Comparison of ENCODE assay signal across 18 cellular contexts in the genomic region with DNA sequence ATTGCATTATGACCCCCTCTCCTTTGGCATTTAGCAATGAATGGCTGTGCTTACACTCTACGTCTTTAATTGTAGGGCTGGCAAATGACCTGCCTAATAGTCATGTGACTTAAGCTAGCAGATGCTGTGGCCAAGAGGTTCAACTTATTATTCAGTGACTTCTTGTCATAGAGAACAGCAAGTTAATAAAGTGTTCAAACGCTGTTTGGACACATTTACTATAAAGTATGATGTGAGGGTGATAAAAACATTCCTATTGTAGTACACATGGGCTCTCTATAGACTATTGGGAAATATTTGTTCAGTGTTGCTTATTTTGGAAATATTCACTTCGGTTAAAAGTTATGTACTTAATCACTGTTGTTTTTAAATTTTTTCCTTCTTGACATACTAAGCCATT.
DNase-seq lines count a peak whose midpoint lies in the region; ATAC-seq and TF ChIP-seq lines count a peak whose summit lies in the region.
"Had no signal": no experiment of that assay in that cellular context is flagged by ENCODE, and none has a peak within 500 bp of the region (broad histone marks: within the 10 kb centered on the region; RNA-seq: fewer than 3 reads in every experiment).

No MANE protein-coding gene starts in this region.

- no TSS peak for BruUV-seq in IMR-90 (replicated peaks; lab: Mats Ljungman, UMichigan)

- no peak overlapping the region for H4K5ac ChIP-seq in IMR-90 (ENCODE audit: low read depth, low read length)

- CTCF ChIA-PET in IMR-90 (lab: Yijun Ruan, JAX) = no interaction called here

- no peak for TF ChIP-seq CTCF in IMR-90 (conservative IDR thresholded peaks at IDR 0.05; ENCODE audit: low read depth, low read length)
- no peak for TF ChIP-seq CTCF in fibroblast of pulmonary artery (IDR thresholded peaks at IDR 0.05; ENCODE audit: low read length, missing control alignments)
- no peak for TF ChIP-seq CTCF in HFFc6 (IDR thresholded peaks at IDR 0.05)
- TF ChIP-seq CTCF in esophagus squamous epithelium (IDR thresholded peaks at IDR 0.05) = no peak

- no peaks in the 10 kb centered on the region for H4K20me1 ChIP-seq in IMR-90 (ENCODE audit: insufficient read depth, low read length)
- H4K20me1 ChIP-seq: BLaER1 treated with 17β-estradiol and CSF1 and Interleukin-3, amounts not matched to agents 10 nM and 100 nM had no signal

- H3K23ac ChIP-seq in IMR-90 (ENCODE audit: low read depth, low read length) = no peak overlapping the region

- DNase-seq in AG20443 (ENCODE audit: low spot score) = peak; percentile 29
- DNase-seq in IMR-90 = no peak
- DNase-seq in fibroblast of pulmonary artery (ENCODE audit: low read depth) = peak; percentile 1
- no peak for DNase-seq in sciatic nerve (ENCODE audit: low spot score)
- DNase-seq in HFFc6 = no peak
- DNase-seq in esophagus squamous epithelium (lab: John Stamatoyannopoulos, UW) = no peak
- DNase-seq in G401 (ENCODE audit: low spot score) = no peak
- DNase-seq in KBM-7 = no peak
- DNase-seq: GF-D8, H7, NCI-H1048, NCI-H1436 treated with DMSO at 0.1 percent for 48 hours, NCI-H2081, NCI-H510A, NCI-H82 had no signal

- H4K8ac ChIP-seq in IMR-90 (ENCODE audit: low read depth in 2 of 2, low read length in 2 of 2) = no peak overlapping the region

- H3K56ac ChIP-seq in IMR-90 (ENCODE audit: extremely low read depth, insufficient read depth, low read length) = no peak overlapping the region

- no peak overlapping the region for H3K27ac ChIP-seq in IMR-90 (ENCODE audit: insufficient read depth, low read length)
- no peak overlapping the region for H3K27ac ChIP-seq in esophagus squamous epithelium
- H3K27ac ChIP-seq: BLaER1 treated with 17β-estradiol and CSF1 and Interleukin-3, amounts not matched to agents 10 nM and 100 nM; SK-N-MC had no signal

- no peak overlapping the region for H3K18ac ChIP-seq in IMR-90 (ENCODE audit: low read depth, low read length)

- WGBS in IMR-90 (ENCODE audit: extremely low coverage in 2 of 2, insufficient read length in 1 of 2), 2 experiments = no CpG with 5 or more reads among the region's 3 CpGs
- 48 to 50% methylated on average over 3 of the region's 3 CpGs for WGBS in esophagus squamous epithelium, 2 donors

- H2AK5ac ChIP-seq in IMR-90 (ENCODE audit: low read depth, low read length) = no peak overlapping the region

- no peak overlapping the region for H3K4me2 ChIP-seq in IMR-90 (ENCODE audit: low read depth, low read length)
- H3K4me2 ChIP-seq: BLaER1 treated with 17β-estradiol and CSF1 and Interleukin-3, amounts not matched to agents 10 nM and 100 nM had no signal

- in situ Hi-C loops in IMR-90 (cut with MboI; ENCODE audit: low sequenced_read_pairs) = no loop called here
- in situ Hi-C loops in G401 (cut with HindIII; ENCODE audit: low sequenced_read_pairs) = no loop called here
- in situ Hi-C loops in KBM-7 (cut with MboI; ENCODE audit: low pct_unique_long_range_greater_than_20kb, low sequenced_read_pairs) = no loop called here

- H3K36me3 ChIP-seq in IMR-90 (ENCODE audit: control insufficient read depth, insufficient read depth, low read length) (no peaks in the 10 kb centered on the region), esophagus squamous epithelium (no peaks in the 10 kb centered on the region)
- H3K36me3 ChIP-seq: BLaER1 treated with 17β-estradiol and CSF1 and Interleukin-3, amounts not matched to agents 10 nM and 100 nM had no signal

- no peak overlapping the region for H3K4me3 ChIP-seq in IMR-90 (ENCODE audit: insufficient read depth, low read depth, low read length)
- H3K4me3 ChIP-seq in fibroblast of pulmonary artery (replicated peaks; ENCODE audit: low read depth, low read length) = no peak overlapping the region
- H3K4me3 ChIP-seq in esophagus squamous epithelium = no peak overlapping the region
- H3K4me3 ChIP-seq: BLaER1 treated with 17β-estradiol and CSF1 and Interleukin-3, amounts not matched to agents 10 nM and 100 nM; SK-N-MC had no signal

- no peak overlapping the region for H2BK15ac ChIP-seq in IMR-90 (ENCODE audit: low read depth, low read length)

- intact Hi-C loops in IMR-90 (cut with micrococcal nuclease) (no loop called here), sciatic nerve (cut with DNase I) (no loop called here), esophagus squamous epithelium (cut with DNase I) (no loop called here)

- no peak overlapping the region for H3K9ac ChIP-seq in IMR-90 (ENCODE audit: low read depth, low read length)
- H3K9ac ChIP-seq: BLaER1 treated with 17β-estradiol and CSF1 and Interleukin-3, amounts not matched to agents 10 nM and 100 nM had no signal

- no peak overlapping the region for H2AFZ ChIP-seq in IMR-90 (replicated peaks; ENCODE audit: low read length, poor library complexity)

- H2BK120ac ChIP-seq in IMR-90 (ENCODE audit: low read depth, low read length) = no peak overlapping the region

- H3K9me3 ChIP-seq in IMR-90 (ENCODE audit: control insufficient read depth, insufficient read depth, low read length) = peaks cover 6% of the 10 kb centered on the region; the same call in 1 of the 2 replicates
- H3K9me3 ChIP-seq in esophagus squamous epithelium = peaks cover 0 to 8% (median 0%) of the 10 kb centered on the region in 3 donors

- no peak overlapping the region for H3K4me3 Mint-ChIP-seq in HFFc6

- TF ChIP-seq RAD21 in IMR-90 (IDR thresholded peaks at IDR 0.05; ENCODE audit: low read length) = no peak

- dilution Hi-C loops in IMR-90 (cut with HindIII; ENCODE audit: low sequenced_read_pairs, unreplicated experiment) = no loop called here

- no peak overlapping the region for H2BK20ac ChIP-seq in IMR-90 (ENCODE audit: low read depth, low read length)

- no peaks in the 10 kb centered on the region for H3K27me3 ChIP-seq in IMR-90 (ENCODE audit: control insufficient read depth, insufficient read depth, low read length)
- H3K27me3 ChIP-seq in esophagus squamous epithelium = no peaks in the 10 kb centered on the region
- H3K27me3 ChIP-seq: BLaER1 treated with 17β-estradiol and CSF1 and Interleukin-3, amounts not matched to agents 10 nM and 100 nM had no signal

- H3K79me1 ChIP-seq in IMR-90 (ENCODE audit: low read depth in 1 of 2, low read length in 2 of 2) = no peaks in the 10 kb centered on the region

- no peaks in the 10 kb centered on the region for H3K36me3 Mint-ChIP-seq in HFFc6 (ENCODE audit: low read depth)

- H4K91ac ChIP-seq in IMR-90 (ENCODE audit: insufficient read depth, low read depth, low read length) = no peak overlapping the region

- H3K4me1 ChIP-seq in IMR-90 (ENCODE audit: control insufficient read depth, insufficient read depth, low read length) = no peaks in the 10 kb centered on the region
- H3K4me1 ChIP-seq in esophagus squamous epithelium = no peaks in the 10 kb centered on the region
- H3K4me1 ChIP-seq: BLaER1 treated with 17β-estradiol and CSF1 and Interleukin-3, amounts not matched to agents 10 nM and 100 nM had no signal

- no peak overlapping the region for H2BK5ac ChIP-seq in IMR-90 (ENCODE audit: low read depth, low read length, poor library complexity, severe bottlenecking)

- no peak overlapping the region for H3K14ac ChIP-seq in IMR-90 (replicated peaks; ENCODE audit: low read depth, low read length)

- H3K4ac ChIP-seq in IMR-90 (ENCODE audit: low read depth, low read length) = no peak overlapping the region

- no peaks in the 10 kb centered on the region for H3K27me3 Mint-ChIP-seq in HFFc6 (ENCODE audit: insufficient read depth)

- no peaks in the 10 kb centered on the region for H3K9me1 ChIP-seq in IMR-90 (ENCODE audit: insufficient read depth, low read length)

- ATAC-seq in IMR-90 (ENCODE audit: low read depth) = peak; percentile 44; the same call in 1 of the 2 replicates
- peak; percentile 84 for ATAC-seq in sciatic nerve
- ATAC-seq: Panc1 had no signal

- no peaks in the 10 kb centered on the region for H3K4me1 Mint-ChIP-seq in HFFc6 (ENCODE audit: low read depth)

- no peak for TF ChIP-seq POLR2A in IMR-90 (IDR thresholded peaks at IDR 0.05; ENCODE audit: low read depth, low read length)
- TF ChIP-seq POLR2A in esophagus squamous epithelium (IDR thresholded peaks at IDR 0.05) = no peak

- POLR2A ChIA-PET in IMR-90 (lab: Charles Lee; ENCODE audit: unreplicated experiment) = no interaction called here

- H2AK9ac ChIP-seq in IMR-90 (replicated peaks; ENCODE audit: low read depth, low read length, poor library complexity) = no peak overlapping the region

- H3K9me3 Mint-ChIP-seq in HFFc6 = peaks cover 22% of the 10 kb centered on the region

- H3K27ac Mint-ChIP-seq in HFFc6 = no peak overlapping the region

TF ChIP-seq in IMR-90, 13 proteins besides CTCF, POLR2A, EP300 and RAD21:
- no peak for TF ChIP-seq MXI1 (IDR thresholded peaks at IDR 0.05; ENCODE audit: borderline replicate concordance, low read depth, low read length)
- TF ChIP-seq BHLHE40 (IDR thresholded peaks at IDR 0.05; ENCODE audit: low read depth, low read length) = no peak
- no peak for TF ChIP-seq CHD1 (IDR thresholded peaks at IDR 0.05; ENCODE audit: low read depth, low read length)
- TF ChIP-seq MAFK (IDR thresholded peaks at IDR 0.05; ENCODE audit: low read depth, low read length) = no peak
- TF ChIP-seq SMC3 (IDR thresholded peaks at IDR 0.05; ENCODE audit: low read depth, low read length) = no peak
- no peak for TF ChIP-seq FOS (IDR thresholded peaks at IDR 0.05; ENCODE audit: low read depth, low read length)
- no peak for TF ChIP-seq RFX5 (IDR thresholded peaks at IDR 0.05; ENCODE audit: low read depth, low read length)
- TF ChIP-seq NFE2L2 (IDR thresholded peaks at IDR 0.05; ENCODE audit: low read depth, low read length) = no peak
- TF ChIP-seq, protein P1, sequence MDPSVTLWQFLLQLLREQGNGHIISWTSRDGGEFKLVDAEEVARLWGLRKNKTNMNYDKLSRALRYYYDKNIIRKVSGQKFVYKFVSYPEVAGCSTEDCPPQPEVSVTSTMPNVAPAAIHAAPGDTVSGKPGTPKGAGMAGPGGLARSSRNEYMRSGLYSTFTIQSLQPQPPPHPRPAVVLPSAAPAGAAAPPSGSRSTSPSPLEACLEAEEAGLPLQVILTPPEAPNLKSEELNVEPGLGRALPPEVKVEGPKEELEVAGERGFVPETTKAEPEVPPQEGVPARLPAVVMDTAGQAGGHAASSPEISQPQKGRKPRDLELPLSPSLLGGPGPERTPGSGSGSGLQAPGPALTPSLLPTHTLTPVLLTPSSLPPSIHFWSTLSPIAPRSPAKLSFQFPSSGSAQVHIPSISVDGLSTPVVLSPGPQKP (IDR thresholded peaks at IDR 0.05; ENCODE audit: borderline replicate concordance, low read depth, low read length) = no peak
- TF ChIP-seq MAZ (IDR thresholded peaks at IDR 0.05; ENCODE audit: borderline replicate concordance, low read depth, low read length) = no peak

Comparison
In these comparisons a context has a peak if more than half of its experiments do, and no peak if none do; other contexts are left out.
1. DNase-seq: peak in AG20443 (single experiment) and fibroblast of pulmonary artery (single experiment); none in IMR-90 (single experiment), sciatic nerve (single experiment), HFFc6 (single experiment), esophagus squamous epithelium (single experiment), G401 (single experiment) and KBM-7 (single experiment).